ENCODE assay signal across 19 cellular contexts in genomic region chr9:122226142-122226757, GRCh38. TPM values are rescaled to one million over a fixed set of nuclear protein-coding genes. Genes with fewer than 3 reads are reported as not detected.
A peak's percentile ranks its signal among the peaks of the same experiment; 100 is the strongest.
DNase-seq lines count a peak whose midpoint lies in the region; ATAC-seq, FAIRE-seq and TF ChIP-seq lines count a peak whose summit lies in the region.
"Had no signal": no experiment of that assay in that cellular context is flagged by ENCODE, and none has a peak within 500 bp of the region (broad histone marks: within the 10 kb centered on the region; RNA-seq: fewer than 3 reads in every experiment).

No MANE protein-coding gene starts in this region.

- H3K9ac ChIP-seq in endothelial cell of umbilical vein (replicated peaks; ENCODE audit: extremely low read depth, insufficient read depth, low read length), result no peak overlapping the region
- H3K9ac ChIP-seq: GM23248 had no signal

- CTCF ChIA-PET in endothelial cell of umbilical vein (lab: Charles Lee), result interaction anchor here (0.9 to 1.7 kb wide), 4 partner anchors 9 to 124 kb away, joined by 3 to 6 read pairs (median 4); no protein-coding TSS in a partner anchor

- DNase-seq in left ventricle myocardium inferior (no peak), Right ventricle myocardium inferior (ENCODE audit: missing footprints) (no peak), endothelial cell of umbilical vein (ENCODE audit: low read depth, low spot score) (no peak), vagina (ENCODE audit: extremely low spot score in 2 of 2) (no peak), substantia nigra (lab: John Stamatoyannopoulos, UW) (no peak), GM19240 (ENCODE audit: insufficient read length, low spot score) (no peak)
- DNase-seq: activated naive CD4-positive, alpha-beta T cell treated with anti-CD3 and anti-CD28 coated beads for 36 hours; brain microvascular endothelial cell; effector CD8-positive, alpha-beta T cell; MV-4-11 had no signal

- H3K4me3 Mint-ChIP-seq in nephron, result peak overlapping the region; percentile 34 to 72 (median 53)
- H3K4me3 Mint-ChIP-seq: activated naive CD4-positive, alpha-beta T cell treated with anti-CD3 and anti-CD28 coated beads for 36 hours had no signal

- H3K4me1 ChIP-seq in left ventricle myocardium inferior (peaks cover 41% of the 10 kb centered on the region), endothelial cell of umbilical vein (ENCODE audit: control insufficient read depth, extremely low read depth, insufficient read depth, low read length) (peaks cover 10% of the 10 kb centered on the region), vagina (peaks cover 34% of the 10 kb centered on the region)

- H3K36me3 Mint-ChIP-seq in nephron (ENCODE audit: low read depth), result no peaks in the 10 kb centered on the region

- H3K9me3 Mint-ChIP-seq in nephron, result peaks cover 3% of the 10 kb centered on the region
- H3K9me3 Mint-ChIP-seq: activated naive CD4-positive, alpha-beta T cell treated with anti-CD3 and anti-CD28 coated beads for 36 hours had no signal

- no peak overlapping the region for H3K27ac ChIP-seq in left ventricle myocardium inferior (replicated peaks)
- H3K27ac ChIP-seq in endothelial cell of umbilical vein (ENCODE audit: insufficient read depth, low read depth, low read length), result no peak overlapping the region
- no peak overlapping the region for H3K27ac ChIP-seq in vagina
- no peak overlapping the region for H3K27ac ChIP-seq in substantia nigra (ENCODE audit: low read depth, low read length, poor library complexity, severe bottlenecking)
- H3K27ac ChIP-seq: brain microvascular endothelial cell, GM23248, thyroid gland, VCaP had no signal

- intact Hi-C loops in left ventricle myocardium inferior (cut with micrococcal nuclease), result no loop called here
- intact Hi-C loops in Right ventricle myocardium inferior (cut with DNase I), result loop anchor here (5.0 to 10.0 kb wide), 2 partner anchors 99 to 119 kb away; no protein-coding TSS in a partner anchor
- intact Hi-C loops in endothelial cell of umbilical vein (cut with micrococcal nuclease), result loop anchor here (5.0 kb wide), 1 partner anchor 69 kb away; the partner anchor contains the start of genes MORN5 and NDUFA8
- intact Hi-C loops in vagina (cut with DNase I), result no loop called here

- ATAC-seq in Right ventricle myocardium inferior (no peak), GM18907 (IDR thresholded peaks at IDR 0.05; ENCODE audit: unreplicated experiment) (no peak)

- H2AFZ ChIP-seq in endothelial cell of umbilical vein (ENCODE audit: low read depth, low read length), result no peak overlapping the region
- H2AFZ ChIP-seq: GM23248 had no signal

- no peaks in the 10 kb centered on the region for H4K20me1 ChIP-seq in endothelial cell of umbilical vein (replicated peaks; ENCODE audit: control insufficient read depth, extremely low read depth, insufficient read depth, low read length)

- H3K9me1 ChIP-seq in endothelial cell of umbilical vein (replicated peaks; ENCODE audit: control insufficient read depth, extremely low read depth, insufficient read depth, low read length), result no peaks in the 10 kb centered on the region

- no peak overlapping the region for H3K27ac Mint-ChIP-seq in nephron
- H3K27ac Mint-ChIP-seq: activated naive CD4-positive, alpha-beta T cell treated with anti-CD3 and anti-CD28 coated beads for 36 hours; progenitor cell of endocrine pancreas had no signal

- no TSS peak for BruUV-seq in endothelial cell of umbilical vein (replicated peaks; lab: Mats Ljungman, UMichigan)

- TF ChIP-seq CTCF in left ventricle myocardium inferior (IDR thresholded peaks at IDR 0.05; ENCODE audit: borderline replicate concordance) (no peak), endothelial cell of umbilical vein (IDR thresholded peaks at IDR 0.05; ENCODE audit: extremely low read depth in 1 of 2, insufficient read depth in 1 of 2, low read depth in 1 of 2, low read length in 2 of 2) (no peak), nephron (IDR thresholded peaks at IDR 0.05; ENCODE audit: unreplicated experiment in 3 of 3) (no peak), vagina (IDR thresholded peaks at IDR 0.05) (no peak)

- dilution Hi-C loops in endothelial cell of umbilical vein (cut with MboI; ENCODE audit: extremely low pct_ligation_motif_present, low sequenced_read_pairs), result no loop called here

- H3K79me2 ChIP-seq in endothelial cell of umbilical vein (ENCODE audit: control insufficient read depth, insufficient read depth, low read length), result no peaks in the 10 kb centered on the region

- H3K4me3 ChIP-seq in left ventricle myocardium inferior, result peak overlapping the region; percentile 60
- no peak overlapping the region for H3K4me3 ChIP-seq in endothelial cell of umbilical vein (replicated peaks in 1 of 3; ENCODE audit: insufficient read depth in 1 of 3, low read depth in 1 of 3, low read length in 3 of 3)
- H3K4me3 ChIP-seq in vagina, result peak overlapping the region; percentile 11 to 44
- H3K4me3 ChIP-seq: GM23248 had no signal

- H3K9me3 ChIP-seq in left ventricle myocardium inferior (replicated peaks), result no peaks in the 10 kb centered on the region
- no peaks in the 10 kb centered on the region for H3K9me3 ChIP-seq in endothelial cell of umbilical vein (replicated peaks; ENCODE audit: control insufficient read depth, insufficient read depth, low read length)
- no peaks in the 10 kb centered on the region for H3K9me3 ChIP-seq in vagina
- H3K9me3 ChIP-seq: thyroid gland had no signal

- no peak for TF ChIP-seq POLR2A in endothelial cell of umbilical vein (IDR thresholded peaks at IDR 0.05; ENCODE audit: low read depth, low read length)
- no peak for TF ChIP-seq POLR2A in vagina (IDR thresholded peaks at IDR 0.05)

- POLR2A ChIA-PET in endothelial cell of umbilical vein (lab: Charles Lee), result no interaction called here

- H3K27me3 ChIP-seq in left ventricle myocardium inferior (ENCODE audit: low read depth) (peaks cover 100% of the 10 kb centered on the region), endothelial cell of umbilical vein (ENCODE audit: control insufficient read depth in 2 of 2, insufficient read depth in 2 of 2, low read length in 2 of 2) (peaks cover 39 to 51% of the 10 kb centered on the region in 2 experiments), vagina (peaks cover 36% of the 10 kb centered on the region)

- FAIRE-seq in endothelial cell of umbilical vein (lab: Jason Lieb, UNC), result no peak
- FAIRE-seq: GM18507, RCC 7860 had no signal

- H3K4me2 ChIP-seq in endothelial cell of umbilical vein (ENCODE audit: insufficient read depth, low read length), result no peak overlapping the region

- H3K36me3 ChIP-seq in left ventricle myocardium inferior, result no peaks in the 10 kb centered on the region
- H3K36me3 ChIP-seq in endothelial cell of umbilical vein (ENCODE audit: control insufficient read depth in 2 of 2, extremely low read depth in 1 of 2, insufficient read depth in 2 of 2, low read length in 2 of 2), result no peaks in the 10 kb centered on the region
- no peaks in the 10 kb centered on the region for H3K36me3 ChIP-seq in vagina
- H3K36me3 ChIP-seq: brain microvascular endothelial cell, thyroid gland had no signal

- peaks cover 72% of the 10 kb centered on the region for H3K27me3 Mint-ChIP-seq in nephron (ENCODE audit: low read depth)

- H3K4me1 Mint-ChIP-seq in nephron, result peaks cover 28% of the 10 kb centered on the region

TF ChIP-seq in endothelial cell of umbilical vein, 7 proteins besides CTCF, POLR2A, EP300 and RAD21 (continues in another document):
- TF ChIP-seq EZH2 (IDR thresholded peaks at IDR 0.05; ENCODE audit: borderline replicate concordance, low read depth, low read length, severe bottlenecking), result peak; percentile 21
- no peak for TF ChIP-seq FOS (IDR thresholded peaks at IDR 0.05; ENCODE audit: borderline replicate concordance, insufficient read depth, low read length)
- TF ChIP-seq MYC (IDR thresholded peaks at IDR 0.05; ENCODE audit: low read depth, low read length), result no peak
- TF ChIP-seq MAX (IDR thresholded peaks at IDR 0.05; ENCODE audit: insufficient read depth, insufficient read length), result no peak
- TF ChIP-seq GATA2 (IDR thresholded peaks at IDR 0.05; ENCODE audit: insufficient read depth, insufficient read length, low read depth, low read length), result no peak

RNA-seq across cellular contexts. Expression of gene LHX6, which starts 2.5 kb away (rescaled TPM):
- 4.4 TPM for total RNA-seq in left ventricle myocardium inferior
- 6.1 TPM for total RNA-seq in Right ventricle myocardium inferior
- total RNA-seq in endothelial cell of umbilical vein, result 9.4 and 18.4 TPM in 2 replicates
- polyA plus RNA-seq in endothelial cell of umbilical vein, result 1.8 and 2.4 TPM in 2 replicates
- polyA plus RNA-seq in endothelial cell of umbilical vein (2011; cell fraction: cytosol; rRNA removed), result 1.7 and 2.3 TPM in 2 replicates
- polyA plus RNA-seq in endothelial cell of umbilical vein (2011; cell fraction: nucleus; rRNA removed), result 3.9 and 6.1 TPM in 2 replicates
- polyA plus RNA-seq in endothelial cell of umbilical vein (2012), result 4.1 and 5.6 TPM in 2 replicates
- 0.85 and 1.9 TPM in 2 replicates for polyA minus RNA-seq in endothelial cell of umbilical vein
- polyA minus RNA-seq in endothelial cell of umbilical vein (2011; cell fraction: cytosol; rRNA and poly(A)+ RNA removed), result not detected
- polyA minus RNA-seq in endothelial cell of umbilical vein (2011; cell fraction: nucleus; rRNA and poly(A)+ RNA removed), result 0.77 and 3.1 TPM in 2 replicates
- 8.1 TPM for total RNA-seq in vagina
- total RNA-seq: GM23248 had no signal
- polyA plus RNA-seq: AG04450, GM23248 had no signal

RNA-seq across cellular contexts. Expression of gene RBM18, which starts 38.4 kb away (rescaled TPM):
- total RNA-seq in left ventricle myocardium inferior (40.7 TPM), Right ventricle myocardium inferior (38.5 TPM), endothelial cell of umbilical vein (26.9 and 28.6 TPM in 2 replicates), vagina (11.3 TPM)
- 7.0 and 7.9 TPM in 2 replicates for polyA plus RNA-seq in endothelial cell of umbilical vein
- 15.5 and 18.6 TPM in 2 replicates for polyA plus RNA-seq in endothelial cell of umbilical vein (2011; cell fraction: cytosol; rRNA removed)
- 11.8 and 12.0 TPM in 2 replicates for polyA plus RNA-seq in endothelial cell of umbilical vein (2011; cell fraction: nucleus; rRNA removed)
- polyA plus RNA-seq in endothelial cell of umbilical vein (2012), result 22.9 and 24.7 TPM in 2 replicates
- 9.6 and 12.9 TPM in 2 replicates for polyA minus RNA-seq in endothelial cell of umbilical vein
- polyA minus RNA-seq in endothelial cell of umbilical vein (2011; cell fraction: cytosol; rRNA and poly(A)+ RNA removed), result 12.4 TPM
- 5.4 TPM in 2 replicates for polyA minus RNA-seq in endothelial cell of umbilical vein (2011; cell fraction: nucleus; rRNA and poly(A)+ RNA removed)

RNA-seq across cellular contexts. Expression of gene MRRF, which starts 38.4 kb away (rescaled TPM):
- 35.8 TPM for total RNA-seq in left ventricle myocardium inferior
- 39.1 TPM for total RNA-seq in Right ventricle myocardium inferior
- total RNA-seq in endothelial cell of umbilical vein, result 36.4 and 36.5 TPM in 2 replicates
- polyA plus RNA-seq in endothelial cell of umbilical vein, result 24.2 and 27.2 TPM in 2 replicates
- polyA plus RNA-seq in endothelial cell of umbilical vein (2011; cell fraction: cytosol; rRNA removed), result 36.8 and 37.1 TPM in 2 replicates
- polyA plus RNA-seq in endothelial cell of umbilical vein (2011; cell fraction: nucleus; rRNA removed), result 67.3 and 78.8 TPM in 2 replicates
- polyA plus RNA-seq in endothelial cell of umbilical vein (2012), result 26.9 and 44.5 TPM in 2 replicates
- polyA minus RNA-seq in endothelial cell of umbilical vein, result 57.9 and 74.1 TPM in 2 replicates
- 49.5 TPM for polyA minus RNA-seq in endothelial cell of umbilical vein (2011; cell fraction: cytosol; rRNA and poly(A)+ RNA removed)
- polyA minus RNA-seq in endothelial cell of umbilical vein (2011; cell fraction: nucleus; rRNA and poly(A)+ RNA removed), result 36.4 and 53.4 TPM in 2 replicates
- 38.5 TPM for total RNA-seq in vagina

Comparison
In these comparisons a context has a peak if more than half of its experiments do, and no peak if none do; other contexts are left out.
1. intact Hi-C loops: an anchor here in Right ventricle myocardium inferior (5.0 to 10.0 kb wide) and endothelial cell of umbilical vein (5.0 kb wide); none called in left ventricle myocardium inferior and vagina.
2. H3K4me3 ChIP-seq: peak in left ventricle myocardium inferior (single experiment) and vagina (2 of 2); none in endothelial cell of umbilical vein (0 of 3).